8 cellular contexts compared by ENCODE assay signal in genomic region chr13:52235900-52236595, GRCh38.
DNase-seq lines count a peak whose midpoint lies in the region; ATAC-seq and TF ChIP-seq lines count a peak whose summit lies in the region.
"Not testable (repeated sequence)": the region's sequence is repeated elsewhere in the genome, so short reads cannot be mapped to it uniquely, and the experiment has no call there.

No MANE protein-coding gene starts in this region.

- not testable (repeated sequence) for TF ChIP-seq POLR2A in lower leg skin (IDR thresholded peaks at IDR 0.05)

- H3K4me3 ChIP-seq in HL-60 (replicated peaks; ENCODE audit: insufficient read depth, low read length); lower leg skin (ENCODE audit: low read depth, poor library complexity, severe bottlenecking): not testable (repeated sequence)
- peak overlapping the region in 30 of 59 donors; percentile 3 to 48 (median 32) for H3K4me3 ChIP-seq in dorsolateral prefrontal cortex

- not testable (repeated sequence) for TF ChIP-seq CTCF in HL-60 (IDR thresholded peaks at IDR 0.05; ENCODE audit: insufficient read depth, low read length); lower leg skin (IDR thresholded peaks at IDR 0.05)
- peak; percentile 45 to 77 (median 64) for TF ChIP-seq CTCF in dorsolateral prefrontal cortex (IDR thresholded peaks at IDR 0.05 in 54 of 56, conservative IDR thresholded peaks at IDR 0.05 in 2 of 56; ENCODE audit: low read depth in 1 of 56, partially characterized antibody in 56 of 56)

- intact Hi-C loops in dorsolateral prefrontal cortex (cut with DNase I); lower leg skin (cut with DNase I; ENCODE audit: low total_unique reads): not testable (repeated sequence)

- H3K27ac ChIP-seq in HL-60 (replicated peaks); dorsolateral prefrontal cortex: not testable (repeated sequence)

- not testable (repeated sequence) for H3K27me3 ChIP-seq in HL-60 (ENCODE audit: insufficient read depth, poor library complexity, severe bottlenecking); dorsolateral prefrontal cortex

- DNase-seq in DMS 273 treated with DMSO at 0.1 percent for 48 hours (lab: John Stamatoyannopoulos, UW) (peak; percentile 34), HL-60 (ENCODE audit: low read depth in 1 of 2, low spot score in 1 of 2) (peak; percentile 29 to 78), NCI-H748 (lab: John Stamatoyannopoulos, UW; ENCODE audit: unreplicated experiment) (peak; percentile 74), dorsolateral prefrontal cortex (peak in 9 of 10 donors; percentile 13 to 64 (median 45)), lower leg skin (ENCODE audit: low spot score in 2 of 2) (peak; percentile 39 to 87)
- peak; percentile 28 for DNase-seq in activated CD4-positive, alpha-beta T cell treated with anti-CD3 and anti-CD28 coated beads, Interleukin-2, amount 50 U/mL, for 1 hour
- DNase-seq in stimulated activated CD4-positive, alpha-beta T cell treated with anti-CD3 and anti-CD28 coated beads, Interleukin-4, amount 100 ng/mL, for 48 hours (ENCODE audit: low read depth in 2 of 2), result peak; percentile 3 to 8

- ATAC-seq in GM21390 (IDR thresholded peaks at IDR 0.05; ENCODE audit: unreplicated experiment), result peak; percentile 68

- WGBS in lower leg skin, 2 donors, result 0 to 15% methylated on average over 1 to 5 of the region's 8 CpGs

Comparison
In these comparisons a context has a peak if more than half of its experiments do, and no peak if none do; other contexts are left out.
1. DNase-seq: peak in every context shown above with its lines; median percentile 74 in NCI-H748; 63 in lower leg skin; 54 in HL-60; 45 in dorsolateral prefrontal cortex; 34 in DMS 273 treated with DMSO at 0.1 percent for 48 hours; 28 in activated CD4-positive, alpha-beta T cell treated with anti-CD3 and anti-CD28 coated beads, Interleukin-2, amount 50 U/mL, for 1 hour; 6 in stimulated activated CD4-positive, alpha-beta T cell treated with anti-CD3 and anti-CD28 coated beads, Interleukin-4, amount 100 ng/mL, for 48 hours.